19 cellular contexts compared by ENCODE assay signal in the genomic region with DNA sequence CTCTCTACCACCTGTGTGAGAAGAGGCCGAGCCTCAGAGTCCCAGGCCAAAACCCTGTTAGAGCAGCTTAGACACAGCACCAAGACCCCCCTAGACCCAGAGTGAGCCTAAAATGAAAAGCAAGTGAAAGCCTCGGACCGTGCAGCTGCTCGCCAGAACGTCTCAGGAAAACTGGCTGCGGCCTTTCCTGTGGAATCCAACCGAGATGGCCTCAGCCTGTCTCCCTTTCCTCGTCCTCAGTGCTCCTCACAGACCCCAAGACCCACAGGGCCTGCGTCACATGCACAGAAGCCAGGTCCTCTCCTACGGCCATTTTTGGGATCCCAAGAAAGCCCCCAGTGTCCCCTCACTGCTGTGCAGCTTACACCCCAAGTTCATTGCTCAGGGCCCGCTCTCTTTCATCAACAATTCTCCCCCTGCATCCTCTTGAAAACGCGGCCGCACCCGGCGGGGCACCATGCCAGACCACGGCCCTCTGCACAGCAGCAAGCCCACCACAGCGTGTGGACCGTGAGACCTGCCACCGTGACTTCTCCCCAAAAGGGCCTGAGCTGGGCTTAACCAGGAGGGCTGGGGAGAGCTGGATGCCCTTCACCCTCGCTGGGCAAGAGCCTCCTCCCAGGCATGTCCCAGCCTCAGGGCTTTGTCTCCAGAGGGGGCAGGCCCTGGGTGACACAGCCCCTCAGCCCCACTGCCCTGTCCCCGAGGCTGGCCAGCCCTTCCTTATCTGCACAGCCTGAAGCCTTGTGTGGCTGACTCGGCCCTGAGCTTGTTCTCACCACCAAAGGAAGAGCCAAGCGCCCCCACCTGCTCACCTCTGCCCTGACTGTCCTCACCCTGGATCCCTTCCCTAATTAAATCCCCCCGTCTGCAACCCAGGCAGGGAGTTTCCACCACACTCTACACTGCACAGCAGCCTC.
A peak's percentile ranks its signal among the peaks of the same experiment; 100 is the strongest.
DNase-seq lines count a peak whose midpoint lies in the region; TF ChIP-seq lines count a peak whose summit lies in the region.
"Had no signal": no experiment of that assay in that cellular context is flagged by ENCODE, and none has a peak within 500 bp of the region (broad histone marks: within the 10 kb centered on the region; RNA-seq: fewer than 3 reads in every experiment).

No MANE protein-coding gene starts in this region.

- no peaks in the 10 kb centered on the region for H3K27me3 ChIP-seq in BLaER1
- peaks cover 0 to 3% (median 0%) of the 10 kb centered on the region in 11 experiments; a peak in 1 of 22 replicates for H3K27me3 ChIP-seq in BLaER1 treated with 17β-estradiol and CSF1 and Interleukin-3, amounts not matched to agents 10 nM and 100 nM
- H3K27me3 ChIP-seq in neural progenitor cell: no peaks in the 10 kb centered on the region
- no peaks in the 10 kb centered on the region for H3K27me3 ChIP-seq in vagina

- H3K4me1 ChIP-seq in BLaER1 (peaks cover 38% of the 10 kb centered on the region), neural progenitor cell (no peaks in the 10 kb centered on the region), vagina (no peaks in the 10 kb centered on the region)
- peaks cover 13 to 38% (median 36%) of the 10 kb centered on the region in 10 experiments for H3K4me1 ChIP-seq in BLaER1 treated with 17β-estradiol and CSF1 and Interleukin-3, amounts not matched to agents 10 nM and 100 nM

- TF ChIP-seq CTCF in brain (conservative IDR thresholded peaks at IDR 0.05) (no peak), neural progenitor cell (IDR thresholded peaks at IDR 0.05) (no peak), vagina (IDR thresholded peaks at IDR 0.05) (no peak)

- H3F3A ChIP-seq in neural progenitor cell (ENCODE audit: low read depth): no peaks in the 10 kb centered on the region

- H4K20me1 ChIP-seq in BLaER1: no peaks in the 10 kb centered on the region
- H4K20me1 ChIP-seq in BLaER1 treated with 17β-estradiol and CSF1 and Interleukin-3, amounts not matched to agents 10 nM and 100 nM: 0 out of 22 replicates have a peak, but pooled peaks cover 0 to 6% (median 0%) of the 10 kb centered on the region in 11 experiments
- no peaks in the 10 kb centered on the region for H4K20me1 ChIP-seq in neural progenitor cell (ENCODE audit: low read depth)

- peaks cover 8% of the 10 kb centered on the region for H3K9me3 ChIP-seq in BLaER1
- peaks cover 0 to 11% (median 0%) of the 10 kb centered on the region in 11 experiments; a peak in 7 of 22 replicates for H3K9me3 ChIP-seq in BLaER1 treated with 17β-estradiol and CSF1 and Interleukin-3, amounts not matched to agents 10 nM and 100 nM (replicated peaks in 1 of 11)
- no peaks in the 10 kb centered on the region for H3K9me3 ChIP-seq in neural progenitor cell (ENCODE audit: low read depth)
- H3K9me3 ChIP-seq in vagina: no peaks in the 10 kb centered on the region

- H3K9me3 Mint-ChIP-seq in brain (peaks cover 0 to 78% (median 9%) of the 10 kb centered on the region in 5 experiments), neural progenitor cell (peaks cover 7% of the 10 kb centered on the region)

- no peak overlapping the region for H3K27ac ChIP-seq in BLaER1
- no peak overlapping the region for H3K27ac ChIP-seq in BLaER1 treated with 17β-estradiol and CSF1 and Interleukin-3, amounts not matched to agents 10 nM and 100 nM
- no peak overlapping the region for H3K27ac ChIP-seq in neural progenitor cell
- no peak overlapping the region for H3K27ac ChIP-seq in vagina
- H3K27ac ChIP-seq: HL-60, PC-9, SK-N-MC had no signal

- peak overlapping the region in 3 of 5 experiments; percentile 62 to 91 (median 67) for H3K27ac Mint-ChIP-seq in brain
- peak overlapping the region; percentile 69 for H3K27ac Mint-ChIP-seq in neural progenitor cell
- H3K27ac Mint-ChIP-seq: CD4-positive, alpha-beta T cell had no signal

- no peak overlapping the region for H3K4me3 ChIP-seq in BLaER1
- H3K4me3 ChIP-seq in BLaER1 treated with 17β-estradiol and CSF1 and Interleukin-3, amounts not matched to agents 10 nM and 100 nM: no peak overlapping the region
- no peak overlapping the region for H3K4me3 ChIP-seq in neural progenitor cell
- H3K4me3 ChIP-seq in vagina: no peak overlapping the region
- H3K4me3 ChIP-seq: PC-9, SK-N-MC had no signal

- no peaks in the 10 kb centered on the region for H3K79me2 ChIP-seq in neural progenitor cell (ENCODE audit: low read depth)

- peaks cover 3% of the 10 kb centered on the region for H3K27me3 Mint-ChIP-seq in brain
- peaks cover 15% of the 10 kb centered on the region for H3K27me3 Mint-ChIP-seq in neural progenitor cell (ENCODE audit: insufficient read depth, low read depth)
- H3K27me3 Mint-ChIP-seq: CD4-positive, alpha-beta T cell had no signal

- H3K4me3 Mint-ChIP-seq in brain: no peak overlapping the region
- no peak overlapping the region for H3K4me3 Mint-ChIP-seq in neural progenitor cell
- H3K4me3 Mint-ChIP-seq: CD4-positive, alpha-beta T cell had no signal

- H3K4me2 ChIP-seq in BLaER1 (peak overlapping the region; percentile 71), neural progenitor cell (no peak overlapping the region)
- peak overlapping the region in 8 of 11 experiments; percentile 35 to 71 (median 59); a peak in 15 of 22 replicates for H3K4me2 ChIP-seq in BLaER1 treated with 17β-estradiol and CSF1 and Interleukin-3, amounts not matched to agents 10 nM and 100 nM
- H3K4me2 ChIP-seq: PC-9 had no signal

- H3K36me3 ChIP-seq in BLaER1: no peaks in the 10 kb centered on the region
- H3K36me3 ChIP-seq in BLaER1 treated with 17β-estradiol and CSF1 and Interleukin-3, amounts not matched to agents 10 nM and 100 nM: no peaks in the 10 kb centered on the region
- H3K36me3 ChIP-seq in neural progenitor cell: no peaks in the 10 kb centered on the region
- H3K36me3 ChIP-seq in vagina: no peaks in the 10 kb centered on the region

- H3K36me3 Mint-ChIP-seq in brain: peaks cover 21% of the 10 kb centered on the region
- H3K36me3 Mint-ChIP-seq in neural progenitor cell: peaks cover 2% of the 10 kb centered on the region

- DNase-seq in neural progenitor cell (ENCODE audit: low spot score): no peak
- no peak for DNase-seq in G401 (ENCODE audit: low spot score)
- DNase-seq in vagina (ENCODE audit: extremely low spot score in 2 of 2): no peak
- DNase-seq in stimulated activated CD4-positive, alpha-beta T cell treated with anti-CD3 and anti-CD28 coated beads, Interleukin-15, amount 100 ng/mL, for 24 hours: no peak
- no peak for DNase-seq in NCI-H524 treated with DMSO at 0.1 percent for 48 hours (lab: John Stamatoyannopoulos, UW)
- DNase-seq: CD4-positive, alpha-beta T cell; DMS53; MV-4-11; NCI-H1436; NCI-H2029; NCI-H2171; NCI-H446 treated with DMSO at 0.1 percent for 48 hours; NCI-H748 treated with DMSO at 0.1 percent for 48 hours; PC-9 had no signal

- no peak overlapping the region for H3K9ac ChIP-seq in BLaER1
- H3K9ac ChIP-seq in BLaER1 treated with 17β-estradiol and CSF1 and Interleukin-3, amounts not matched to agents 10 nM and 100 nM: no peak overlapping the region; a peak in 1 of 22 replicates
- H3K9ac ChIP-seq in neural progenitor cell: no peak overlapping the region

- intact Hi-C loops in vagina (cut with DNase I): no loop called here

- no peak for TF ChIP-seq POLR2A in vagina (IDR thresholded peaks at IDR 0.05)

- H3K4me1 Mint-ChIP-seq in brain: peaks cover 30% of the 10 kb centered on the region
- H3K4me1 Mint-ChIP-seq in neural progenitor cell: peaks cover 3% of the 10 kb centered on the region

- no peak overlapping the region for H2AFZ ChIP-seq in neural progenitor cell (replicated peaks)
- H2AFZ ChIP-seq: PC-9 had no signal

- in situ Hi-C loops in G401 (cut with HindIII; ENCODE audit: low sequenced_read_pairs): no loop called here
